ENCODE assay signal across 8 cellular contexts in the genomic region with DNA sequence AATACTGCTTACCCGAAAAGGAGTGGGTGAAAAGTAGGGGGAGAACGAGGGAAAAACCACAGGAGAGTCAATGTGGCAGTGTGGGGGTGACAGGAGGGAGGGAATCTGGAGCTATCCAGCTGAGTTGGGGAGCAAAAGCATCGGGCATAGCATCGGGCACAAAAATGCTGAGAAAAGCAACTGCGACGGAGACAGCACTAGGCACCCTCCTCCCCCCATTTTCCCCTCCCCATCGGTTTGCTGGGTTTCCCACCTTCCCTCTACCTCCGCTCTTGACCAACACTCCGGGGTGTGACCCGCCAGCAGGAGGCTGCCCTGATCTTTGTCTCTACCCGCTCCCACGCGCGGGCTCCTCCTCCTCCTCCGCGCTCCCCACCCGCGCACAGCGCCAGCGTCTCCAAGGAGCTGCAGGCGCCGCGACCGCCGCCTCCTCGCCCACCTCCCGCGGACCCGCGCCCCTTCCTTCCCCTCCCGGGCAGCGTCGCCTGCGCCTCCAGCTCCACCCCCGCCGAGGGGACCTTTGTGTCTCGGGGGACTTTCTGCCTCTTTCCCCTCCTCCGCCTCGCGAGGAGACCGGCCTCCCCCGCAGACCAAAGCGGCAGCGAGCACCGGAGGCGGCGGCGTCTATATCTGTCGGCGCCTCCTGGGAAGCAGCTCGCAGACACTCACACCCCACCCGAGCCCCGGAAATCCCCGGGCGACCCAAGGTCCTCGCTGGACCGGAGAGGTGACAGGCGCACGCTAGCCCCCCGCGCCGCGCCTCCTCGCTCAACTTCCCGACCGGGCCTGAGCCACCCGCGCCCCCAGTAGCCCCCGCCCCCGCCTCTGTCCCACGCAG. TPM values are rescaled to one million over a fixed set of nuclear protein-coding genes. Genes with fewer than 3 reads are reported as not detected.
DNase-seq lines count a peak whose midpoint lies in the region; TF ChIP-seq lines count a peak whose summit lies in the region.

No MANE protein-coding gene starts in this region.

- H3K27me3 ChIP-seq in layer of hippocampus (ENCODE audit: control insufficient read depth, insufficient read depth, low read length) = no peaks in the 10 kb centered on the region

- DNase-seq in DMS79 treated with DMSO at 0.1 percent for 48 hours (lab: John Stamatoyannopoulos, UW) (peak; percentile 37), DMS79 (lab: John Stamatoyannopoulos, UW) (no peak), HEK293T (ENCODE audit: extremely low spot score) (peak; percentile 34), MV-4-11 (lab: John Stamatoyannopoulos, UW) (peak; percentile 55), chondrocyte (ENCODE audit: low spot score) (peak; percentile 94)
- peak; percentile 61 for DNase-seq in activated CD4-positive, alpha-beta T cell treated with anti-CD3 and anti-CD28 coated beads for 1 hour
- peak; percentile 79 for DNase-seq in stimulated activated CD4-positive, alpha-beta T cell treated with anti-CD3 and anti-CD28 coated beads, Interleukin-2, amount 100 ng/mL, for 4 hours (ENCODE audit: low read depth)

- POLR2A ChIA-PET in HEK293T (lab: Yijun Ruan, JAX) = interaction anchor here (2.0 kb wide), 1 partner anchor 183 kb away, joined by 7 read pairs; no protein-coding TSS in a partner anchor

- no peaks in the 10 kb centered on the region for H3K36me3 Mint-ChIP-seq in chondrocyte (ENCODE audit: low read depth)

- CTCF ChIA-PET in HEK293T (lab: Yijun Ruan, JAX) = interaction anchor here (0.7 to 1.5 kb wide), 4 partner anchors 11 to 116 kb away, joined by 3 read pairs; no protein-coding TSS in a partner anchor

- peak overlapping the region; percentile 91 for H3K4me3 Mint-ChIP-seq in chondrocyte (ENCODE audit: unreplicated experiment)

- peak overlapping the region; percentile 90 for H3K27ac Mint-ChIP-seq in chondrocyte (ENCODE audit: unreplicated experiment)

- TF ChIP-seq CTCF in chondrocyte (IDR thresholded peaks at IDR 0.05) = peak; percentile 14

- peak overlapping the region; percentile 95 for H3K27ac ChIP-seq in layer of hippocampus (ENCODE audit: low read depth, low read length)

- no peaks in the 10 kb centered on the region for H3K9me3 Mint-ChIP-seq in chondrocyte (ENCODE audit: low read depth)

- H3K27me3 Mint-ChIP-seq in chondrocyte (ENCODE audit: low read depth) = no peaks in the 10 kb centered on the region

- H3K4me1 Mint-ChIP-seq in chondrocyte (ENCODE audit: low read depth) = peaks cover 46% of the 10 kb centered on the region

TF ChIP-seq in HEK293T, 16 proteins besides CTCF, POLR2A, EP300 and RAD21:
- no peak for TF ChIP-seq L3MBTL2 (conservative IDR thresholded peaks at IDR 0.05)
- TF ChIP-seq TARDBP (IDR thresholded peaks at IDR 0.05) = peak; percentile 53; the same call in 1 of the 2 replicates

RNA-seq across cellular contexts. Expression of gene CDK17, which starts 0.9 kb away (rescaled TPM):
- total RNA-seq in chondrocyte = 26.8 to 28.5 TPM (median 26.9 TPM) in 3 replicates
